ENCODE assay signal across 1 cellular context in the genomic region with DNA sequence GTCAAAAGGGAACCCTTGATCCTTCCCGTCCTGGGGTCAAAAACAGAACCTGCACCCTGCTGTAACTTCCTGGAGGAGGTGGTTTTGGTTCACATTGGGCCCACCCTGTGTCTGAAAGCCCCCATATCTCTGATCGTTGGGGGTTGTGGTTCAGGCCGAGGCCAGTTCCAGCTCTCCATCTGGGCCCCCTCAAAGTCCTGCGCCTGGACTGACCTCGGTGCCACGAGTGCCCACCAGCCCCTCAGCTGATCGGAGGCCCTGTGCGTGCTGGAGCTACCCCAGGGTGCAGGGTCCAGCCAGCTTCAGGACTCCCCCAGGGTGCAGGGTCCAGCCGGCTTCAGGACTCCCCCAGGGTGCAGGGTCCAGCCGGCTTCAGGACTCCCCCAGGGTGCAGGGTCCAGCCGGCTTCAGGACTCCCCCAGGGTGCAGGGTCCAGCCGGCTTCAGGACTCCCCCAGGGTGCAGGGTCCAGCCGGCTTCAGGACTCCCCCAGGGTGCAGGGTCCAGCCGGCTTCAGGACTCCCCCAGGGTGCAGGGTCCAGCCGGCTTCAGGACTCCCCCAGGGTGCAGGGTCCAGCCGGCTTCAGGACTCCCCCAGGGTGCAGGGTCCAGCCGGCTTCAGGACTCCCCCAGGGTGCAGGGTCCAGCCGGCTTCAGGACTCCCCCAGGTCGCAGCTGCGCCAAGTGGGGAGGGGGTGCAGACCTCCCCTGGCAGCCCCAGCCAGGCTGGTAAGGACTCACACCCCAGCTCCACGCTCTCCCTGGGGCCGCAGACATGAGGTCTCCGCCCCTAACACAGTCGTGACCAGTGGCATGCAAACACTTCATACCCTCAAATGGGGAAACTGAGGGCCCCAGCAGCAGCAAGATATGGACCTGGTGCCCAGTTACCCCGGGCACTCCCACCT.
TF ChIP-seq lines count a peak whose summit lies in the region.

No MANE protein-coding gene starts in this region.

TF ChIP-seq in HepG2, 621 proteins besides CTCF, POLR2A, EP300 and RAD21 (continued from another document and continues in another):
- TF ChIP-seq, protein P1, sequence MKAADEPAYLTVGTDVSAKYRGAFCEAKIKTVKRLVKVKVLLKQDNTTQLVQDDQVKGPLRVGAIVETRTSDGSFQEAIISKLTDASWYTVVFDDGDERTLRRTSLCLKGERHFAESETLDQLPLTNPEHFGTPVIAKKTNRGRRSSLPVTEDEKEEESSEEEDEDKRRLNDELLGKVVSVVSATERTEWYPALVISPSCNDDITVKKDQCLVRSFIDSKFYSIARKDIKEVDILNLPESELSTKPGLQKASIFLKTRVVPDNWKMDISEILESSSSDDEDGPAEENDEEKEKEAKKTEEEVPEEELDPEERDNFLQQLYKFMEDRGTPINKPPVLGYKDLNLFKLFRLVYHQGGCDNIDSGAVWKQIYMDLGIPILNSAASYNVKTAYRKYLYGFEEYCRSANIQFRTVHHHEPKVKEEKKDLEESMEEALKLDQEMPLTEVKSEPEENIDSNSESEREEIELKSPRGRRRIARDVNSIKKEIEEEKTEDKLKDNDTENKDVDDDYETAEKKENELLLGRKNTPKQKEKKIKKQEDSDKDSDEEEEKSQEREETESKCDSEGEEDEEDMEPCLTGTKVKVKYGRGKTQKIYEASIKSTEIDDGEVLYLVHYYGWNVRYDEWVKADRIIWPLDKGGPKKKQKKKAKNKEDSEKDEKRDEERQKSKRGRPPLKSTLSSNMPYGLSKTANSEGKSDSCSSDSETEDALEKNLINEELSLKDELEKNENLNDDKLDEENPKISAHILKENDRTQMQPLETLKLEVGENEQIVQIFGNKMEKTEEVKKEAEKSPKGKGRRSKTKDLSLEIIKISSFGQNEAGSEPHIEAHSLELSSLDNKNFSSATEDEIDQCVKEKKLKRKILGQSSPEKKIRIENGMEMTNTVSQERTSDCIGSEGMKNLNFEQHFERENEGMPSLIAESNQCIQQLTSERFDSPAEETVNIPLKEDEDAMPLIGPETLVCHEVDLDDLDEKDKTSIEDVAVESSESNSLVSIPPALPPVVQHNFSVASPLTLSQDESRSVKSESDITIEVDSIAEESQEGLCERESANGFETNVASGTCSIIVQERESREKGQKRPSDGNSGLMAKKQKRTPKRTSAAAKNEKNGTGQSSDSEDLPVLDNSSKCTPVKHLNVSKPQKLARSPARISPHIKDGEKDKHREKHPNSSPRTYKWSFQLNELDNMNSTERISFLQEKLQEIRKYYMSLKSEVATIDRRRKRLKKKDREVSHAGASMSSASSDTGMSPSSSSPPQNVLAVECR (CRISPR knock-in tag; IDR thresholded peaks at IDR 0.05; ENCODE audit: borderline replicate concordance): peak; percentile 85
- TF ChIP-seq, protein P2, sequence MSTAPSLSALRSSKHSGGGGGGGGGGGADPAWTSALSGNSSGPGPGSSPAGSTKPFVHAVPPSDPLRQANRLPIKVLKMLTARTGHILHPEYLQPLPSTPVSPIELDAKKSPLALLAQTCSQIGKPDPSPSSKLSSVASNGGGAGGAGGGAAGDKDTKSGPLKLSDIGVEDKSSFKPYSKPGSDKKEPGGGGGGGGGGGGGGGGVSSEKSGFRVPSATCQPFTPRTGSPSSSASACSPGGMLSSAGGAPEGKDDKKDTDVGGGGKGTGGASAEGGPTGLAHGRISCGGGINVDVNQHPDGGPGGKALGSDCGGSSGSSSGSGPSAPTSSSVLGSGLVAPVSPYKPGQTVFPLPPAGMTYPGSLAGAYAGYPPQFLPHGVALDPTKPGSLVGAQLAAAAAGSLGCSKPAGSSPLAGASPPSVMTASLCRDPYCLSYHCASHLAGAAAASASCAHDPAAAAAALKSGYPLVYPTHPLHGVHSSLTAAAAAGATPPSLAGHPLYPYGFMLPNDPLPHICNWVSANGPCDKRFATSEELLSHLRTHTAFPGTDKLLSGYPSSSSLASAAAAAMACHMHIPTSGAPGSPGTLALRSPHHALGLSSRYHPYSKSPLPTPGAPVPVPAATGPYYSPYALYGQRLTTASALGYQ (CRISPR knock-in tag; IDR thresholded peaks at IDR 0.05): peak; percentile 54; the same call in 1 of the 2 replicates
- TF ChIP-seq AHDC1 (CRISPR knock-in tag; IDR thresholded peaks at IDR 0.05; ENCODE audit: borderline replicate concordance) (peak; percentile 61; the same call in 1 of the 2 replicates), TFAP4 (IDR thresholded peaks at IDR 0.05; ENCODE audit: borderline replicate concordance, low read depth) (peak; percentile 98), ZNF274 (CRISPR knock-in tag; IDR thresholded peaks at IDR 0.05) (peak; percentile 11; the same call in 1 of the 2 replicates), SRSF1 (optimal IDR thresholded peaks at IDR 0.05; ENCODE audit: low read depth, low read length) (peak; percentile 74), PITX1 (CRISPR knock-in tag; IDR thresholded peaks at IDR 0.05) (peak; percentile 50; the same call in 1 of the 2 replicates), FOSL2 (CRISPR knock-in tag; IDR thresholded peaks at IDR 0.05) (peak; percentile 46; the same call in 1 of the 2 replicates), MTA1 (CRISPR knock-in tag; IDR thresholded peaks at IDR 0.05; ENCODE audit: borderline replicate concordance) (peak; percentile 92), HNF1B (CRISPR knock-in tag; IDR thresholded peaks at IDR 0.05) (peak; percentile 6), HCFC1 (IDR thresholded peaks at IDR 0.05; ENCODE audit: low read depth, low read length) (peak; percentile 16; the same call in 1 of the 2 replicates), SOX5 (CRISPR knock-in tag; IDR thresholded peaks at IDR 0.05; ENCODE audit: borderline replicate concordance) (peak; percentile 29; the same call in 1 of the 2 replicates), ZHX1 (CRISPR knock-in tag; IDR thresholded peaks at IDR 0.05; ENCODE audit: low read depth) (peak; percentile 22; the same call in 1 of the 2 replicates), TEAD3 (CRISPR knock-in tag; optimal IDR thresholded peaks at IDR 0.05; ENCODE audit: borderline replicate concordance) (peak; percentile 33), CHD4 (IDR thresholded peaks at IDR 0.05; ENCODE audit: borderline replicate concordance, low read length) (peak; percentile 61; the same call in 1 of the 2 replicates), BHLHE40 (IDR thresholded peaks at IDR 0.05; ENCODE audit: low read length) (0 out of 2 replicates have a peak, but pooled peaks have one; percentile 31), MAZ (IDR thresholded peaks at IDR 0.05; ENCODE audit: borderline replicate concordance, low read depth, low read length) (0 out of 2 replicates have a peak, but pooled peaks have one; percentile 16), MAZ (CRISPR knock-in tag; IDR thresholded peaks at IDR 0.05; ENCODE audit: low read depth) (peak; percentile 51)
- TF ChIP-seq, protein P3, sequence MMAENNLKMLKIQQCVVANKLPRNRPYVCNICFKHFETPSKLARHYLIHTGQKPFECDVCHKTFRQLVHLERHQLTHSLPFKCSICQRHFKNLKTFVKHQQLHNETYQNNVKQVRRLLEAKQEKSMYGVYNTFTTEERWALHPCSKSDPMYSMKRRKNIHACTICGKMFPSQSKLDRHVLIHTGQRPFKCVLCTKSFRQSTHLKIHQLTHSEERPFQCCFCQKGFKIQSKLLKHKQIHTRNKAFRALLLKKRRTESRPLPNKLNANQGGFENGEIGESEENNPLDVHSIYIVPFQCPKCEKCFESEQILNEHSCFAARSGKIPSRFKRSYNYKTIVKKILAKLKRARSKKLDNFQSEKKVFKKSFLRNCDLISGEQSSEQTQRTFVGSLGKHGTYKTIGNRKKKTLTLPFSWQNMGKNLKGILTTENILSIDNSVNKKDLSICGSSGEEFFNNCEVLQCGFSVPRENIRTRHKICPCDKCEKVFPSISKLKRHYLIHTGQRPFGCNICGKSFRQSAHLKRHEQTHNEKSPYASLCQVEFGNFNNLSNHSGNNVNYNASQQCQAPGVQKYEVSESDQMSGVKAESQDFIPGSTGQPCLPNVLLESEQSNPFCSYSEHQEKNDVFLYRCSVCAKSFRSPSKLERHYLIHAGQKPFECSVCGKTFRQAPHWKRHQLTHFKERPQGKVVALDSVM (CRISPR knock-in tag; IDR thresholded peaks at IDR 0.05): peak; percentile 50; the same call in 1 of the 2 replicates
- TF ChIP-seq, protein P4, sequence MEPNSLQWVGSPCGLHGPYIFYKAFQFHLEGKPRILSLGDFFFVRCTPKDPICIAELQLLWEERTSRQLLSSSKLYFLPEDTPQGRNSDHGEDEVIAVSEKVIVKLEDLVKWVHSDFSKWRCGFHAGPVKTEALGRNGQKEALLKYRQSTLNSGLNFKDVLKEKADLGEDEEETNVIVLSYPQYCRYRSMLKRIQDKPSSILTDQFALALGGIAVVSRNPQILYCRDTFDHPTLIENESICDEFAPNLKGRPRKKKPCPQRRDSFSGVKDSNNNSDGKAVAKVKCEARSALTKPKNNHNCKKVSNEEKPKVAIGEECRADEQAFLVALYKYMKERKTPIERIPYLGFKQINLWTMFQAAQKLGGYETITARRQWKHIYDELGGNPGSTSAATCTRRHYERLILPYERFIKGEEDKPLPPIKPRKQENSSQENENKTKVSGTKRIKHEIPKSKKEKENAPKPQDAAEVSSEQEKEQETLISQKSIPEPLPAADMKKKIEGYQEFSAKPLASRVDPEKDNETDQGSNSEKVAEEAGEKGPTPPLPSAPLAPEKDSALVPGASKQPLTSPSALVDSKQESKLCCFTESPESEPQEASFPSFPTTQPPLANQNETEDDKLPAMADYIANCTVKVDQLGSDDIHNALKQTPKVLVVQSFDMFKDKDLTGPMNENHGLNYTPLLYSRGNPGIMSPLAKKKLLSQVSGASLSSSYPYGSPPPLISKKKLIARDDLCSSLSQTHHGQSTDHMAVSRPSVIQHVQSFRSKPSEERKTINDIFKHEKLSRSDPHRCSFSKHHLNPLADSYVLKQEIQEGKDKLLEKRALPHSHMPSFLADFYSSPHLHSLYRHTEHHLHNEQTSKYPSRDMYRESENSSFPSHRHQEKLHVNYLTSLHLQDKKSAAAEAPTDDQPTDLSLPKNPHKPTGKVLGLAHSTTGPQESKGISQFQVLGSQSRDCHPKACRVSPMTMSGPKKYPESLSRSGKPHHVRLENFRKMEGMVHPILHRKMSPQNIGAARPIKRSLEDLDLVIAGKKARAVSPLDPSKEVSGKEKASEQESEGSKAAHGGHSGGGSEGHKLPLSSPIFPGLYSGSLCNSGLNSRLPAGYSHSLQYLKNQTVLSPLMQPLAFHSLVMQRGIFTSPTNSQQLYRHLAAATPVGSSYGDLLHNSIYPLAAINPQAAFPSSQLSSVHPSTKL (CRISPR knock-in tag; IDR thresholded peaks at IDR 0.05): peak; percentile 87
